Comparison of ENCODE assay signal across 8 cellular contexts in the genomic region with DNA sequence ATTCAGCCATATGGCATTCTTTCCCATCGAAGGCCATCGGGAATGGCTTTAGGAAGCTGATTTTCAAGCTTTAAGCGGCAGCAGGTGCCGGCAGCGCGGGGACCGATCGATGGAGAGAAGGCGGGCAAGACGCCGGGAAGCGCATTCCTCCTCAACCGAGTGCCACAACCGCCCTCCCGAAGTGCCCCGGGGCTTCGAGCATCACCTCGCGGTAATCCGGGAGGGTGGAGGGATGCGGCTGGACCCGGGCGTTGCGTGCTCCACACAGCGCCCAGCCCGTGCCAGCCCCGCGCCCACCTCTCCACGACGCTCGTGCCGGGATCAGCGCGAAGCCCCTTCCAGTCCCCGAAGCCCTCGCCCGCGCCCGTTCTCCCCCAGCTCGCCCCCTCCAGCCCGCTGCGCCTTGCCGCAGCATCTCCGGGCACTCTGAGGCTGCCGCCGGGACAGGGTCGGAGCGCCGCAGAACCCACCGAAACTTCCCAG. TPM values are rescaled to one million over a fixed set of nuclear protein-coding genes. Genes with fewer than 3 reads are reported as not detected.
DNase-seq lines count a peak whose midpoint lies in the region; ATAC-seq and TF ChIP-seq lines count a peak whose summit lies in the region.

No MANE protein-coding gene starts in this region.

- TF ChIP-seq POLR2A in gastroesophageal sphincter (IDR thresholded peaks at IDR 0.05), result no peak

- no peaks in the 10 kb centered on the region for H3K36me3 ChIP-seq in CD4-positive, alpha-beta memory T cell (ENCODE audit: insufficient read depth, low read length)
- no peaks in the 10 kb centered on the region for H3K36me3 ChIP-seq in gastroesophageal sphincter

- peak overlapping the region; percentile 76 to 93 (median 90) for H3K27ac Mint-ChIP-seq in CD4-positive, alpha-beta memory T cell
- no peak overlapping the region for H3K27ac Mint-ChIP-seq in osteocyte (ENCODE audit: unreplicated experiment)

- CTCF ChIA-PET in CD4-positive, alpha-beta memory T cell (lab: Charles Lee; ENCODE audit: partially characterized antibody), result interaction anchor here (1.3 to 2.1 kb wide), 2 partner anchors 10 to 14 kb away, joined by 3 to 11 read pairs; no protein-coding TSS in a partner anchor

- H3K4me1 ChIP-seq in CD4-positive, alpha-beta memory T cell (ENCODE audit: insufficient read depth, low read length), result peaks cover 13% of the 10 kb centered on the region
- peaks cover 0 to 15% (median 0%) of the 10 kb centered on the region in 3 donors for H3K4me1 ChIP-seq in gastroesophageal sphincter

- TF ChIP-seq CTCF in gastroesophageal sphincter (IDR thresholded peaks at IDR 0.05), result peak in 1 of 4 experiments; percentile 10
- TF ChIP-seq CTCF in osteocyte (IDR thresholded peaks at IDR 0.05), result no peak

- H3K27me3 ChIP-seq in CD4-positive, alpha-beta memory T cell (ENCODE audit: insufficient read depth, low read length), result no peaks in the 10 kb centered on the region
- H3K27me3 ChIP-seq in gastroesophageal sphincter, result no peaks in the 10 kb centered on the region

- H3K9me3 ChIP-seq in CD4-positive, alpha-beta memory T cell (ENCODE audit: control insufficient read depth in 1 of 2, low read length in 2 of 2), result no peaks in the 10 kb centered on the region
- H3K9me3 ChIP-seq in gastroesophageal sphincter, result no peaks in the 10 kb centered on the region

- H3K36me3 Mint-ChIP-seq in CD4-positive, alpha-beta memory T cell, result peaks cover 0 to 2% of the 10 kb centered on the region in 2 donors
- H3K36me3 Mint-ChIP-seq in osteocyte (ENCODE audit: unreplicated experiment), result peaks cover 3% of the 10 kb centered on the region

- ATAC-seq in gastroesophageal sphincter (peak; percentile 55), GM19467 (IDR thresholded peaks at IDR 0.05; ENCODE audit: unreplicated experiment) (no peak)

- H3K4me3 ChIP-seq in CD4-positive, alpha-beta memory T cell (ENCODE audit: low read length in 2 of 2), result peak overlapping the region in 1 of 2 donors; percentile 68
- peak overlapping the region; percentile 80 to 94 for H3K4me3 ChIP-seq in gastroesophageal sphincter

- DNase-seq in CD4-positive, alpha-beta memory T cell, result peak in 4 of 5 donors; percentile 16 to 32 (median 26)
- DNase-seq in NCI-H146 (lab: John Stamatoyannopoulos, UW), result peak; percentile 55
- DNase-seq in activated T-cell treated with anti-CD3 and anti-CD28 coated beads, Interleukin-2, amount 50 U/mL, for 48 hours, result peak; percentile 58 to 65
- no peak for DNase-seq in osteocyte (ENCODE audit: extremely low spot score, unreplicated experiment)
- DNase-seq in NK-92 treated with Interleukin-12 subunit alpha and Interleukin-12 subunit beta, amount 100 ng/mL, for 24 hours (lab: John Stamatoyannopoulos, UW), result no peak
- DNase-seq in DMS153 treated with DMSO at 0.1 percent for 48 hours (lab: John Stamatoyannopoulos, UW; ENCODE audit: unreplicated experiment), result no peak

- 0% methylated on average over 1 to 2 of the region's 50 CpGs for WGBS in gastroesophageal sphincter (ENCODE audit: low coverage in 1 of 2), 2 donors

- peaks cover 0 to 6% (median 2%) of the 10 kb centered on the region in 8 donors for H3K9me3 Mint-ChIP-seq in CD4-positive, alpha-beta memory T cell
- peaks cover 7% of the 10 kb centered on the region for H3K9me3 Mint-ChIP-seq in osteocyte (ENCODE audit: unreplicated experiment)

- peaks cover 6 to 17% of the 10 kb centered on the region in 2 donors for H3K27me3 Mint-ChIP-seq in CD4-positive, alpha-beta memory T cell
- peaks cover 76% of the 10 kb centered on the region for H3K27me3 Mint-ChIP-seq in osteocyte (ENCODE audit: unreplicated experiment)

- no peak for TF ChIP-seq EP300 in gastroesophageal sphincter (IDR thresholded peaks at IDR 0.05)

- H3K4me1 Mint-ChIP-seq in CD4-positive, alpha-beta memory T cell, result peaks cover 14 to 56% (median 27%) of the 10 kb centered on the region in 4 donors
- H3K4me1 Mint-ChIP-seq in osteocyte (ENCODE audit: unreplicated experiment), result peaks cover 7% of the 10 kb centered on the region

- POLR2A ChIA-PET in CD4-positive, alpha-beta memory T cell (lab: Charles Lee; ENCODE audit: partially characterized antibody), result interaction anchor here (1.2 to 1.5 kb wide), 3 partner anchors 74 to 475 kb away, joined by 3 to 7 read pairs (median 5); a partner anchor contains a TSS

- H3K4me3 Mint-ChIP-seq in CD4-positive, alpha-beta memory T cell, result peak overlapping the region; percentile 85 to 93 (median 90)
- H3K4me3 Mint-ChIP-seq in osteocyte (ENCODE audit: unreplicated experiment), result peak overlapping the region; percentile 64

- intact Hi-C loops in CD4-positive, alpha-beta memory T cell (cut with micrococcal nuclease), result loop anchor here (5.0 kb wide), 2 partner anchors 76 to 331 kb away; a partner anchor contains a TSS

- peak overlapping the region; percentile 60 for H3K27ac ChIP-seq in CD4-positive, alpha-beta memory T cell (ENCODE audit: low read depth, low read length)
- H3K27ac ChIP-seq in gastroesophageal sphincter, result peak overlapping the region; percentile 19 to 92 (median 89)

RNA-seq across cellular contexts. Expression of a gene that starts 3.2 kb away (rescaled TPM):
- total RNA-seq in CD4-positive, alpha-beta memory T cell, result 1 to 10 TPM; 5.4 to 5.6 TPM
- polyA plus RNA-seq in CD4-positive, alpha-beta memory T cell, result 1 to 10 TPM; 1.4 to 2.2 TPM
- 1 to 10 TPM; 5.9 to 9.7 (median 6.0) TPM for total RNA-seq in gastroesophageal sphincter
- total RNA-seq in osteocyte, result 0.39 and 0.73 TPM in 2 replicates

Comparison
In these comparisons a context has a peak if more than half of its experiments do, and no peak if none do; other contexts are left out.
1. DNase-seq: peak in CD4-positive, alpha-beta memory T cell (4 of 5), NCI-H146 (single experiment) and activated T-cell treated with anti-CD3 and anti-CD28 coated beads, Interleukin-2, amount 50 U/mL, for 48 hours (2 of 2); none in osteocyte (single experiment), NK-92 treated with Interleukin-12 subunit alpha and Interleukin-12 subunit beta, amount 100 ng/mL, for 24 hours (single experiment) and DMS153 treated with DMSO at 0.1 percent for 48 hours (single experiment).